ENCODE assay signal across 14 cellular contexts in the genomic region with DNA sequence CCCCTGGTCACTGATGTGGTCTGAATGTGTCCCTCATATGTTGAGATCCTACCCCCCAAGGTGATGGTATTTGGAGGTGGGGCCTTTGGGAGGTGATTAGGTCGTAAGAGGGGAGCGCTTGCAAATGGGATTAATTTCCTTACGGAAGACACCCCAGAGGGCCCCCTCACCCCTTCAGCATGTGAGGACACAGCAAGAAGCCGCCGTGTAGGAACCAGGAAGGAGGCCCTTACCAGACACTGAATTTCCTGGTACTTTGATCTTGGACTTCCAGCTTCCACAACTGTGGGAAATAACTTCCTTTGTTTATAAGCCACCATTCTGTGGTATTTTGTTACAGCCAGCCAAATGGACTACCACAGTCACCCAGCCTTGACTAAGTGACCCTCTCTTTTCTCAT. TPM values are rescaled to one million over a fixed set of nuclear protein-coding genes. Genes with fewer than 3 reads are reported as not detected.
DNase-seq lines count a peak whose midpoint lies in the region; ATAC-seq and TF ChIP-seq lines count a peak whose summit lies in the region.
"Had no signal": no experiment of that assay in that cellular context is flagged by ENCODE, and none has a peak within 500 bp of the region (broad histone marks: within the 10 kb centered on the region; RNA-seq: fewer than 3 reads in every experiment).

No MANE protein-coding gene starts in this region.

- H3K9me3 ChIP-seq in BLaER1 treated with 17β-estradiol and CSF1 and Interleukin-3, amounts not matched to agents 10 nM and 100 nM (replicated peaks in 1 of 11), result no peaks in the 10 kb centered on the region
- H3K9me3 ChIP-seq in CD8-positive, alpha-beta T cell (ENCODE audit: low read length), result no peaks in the 10 kb centered on the region
- H3K9me3 ChIP-seq in naive thymus-derived CD4-positive, alpha-beta T cell (ENCODE audit: control insufficient read depth in 2 of 3, low read length in 3 of 3), result no peaks in the 10 kb centered on the region
- H3K9me3 ChIP-seq in adrenal gland (replicated peaks in 1 of 3), result no peaks in the 10 kb centered on the region
- no peaks in the 10 kb centered on the region for H3K9me3 ChIP-seq in ascending aorta
- H3K9me3 ChIP-seq: testis had no signal

- TF ChIP-seq CTCF in CD8-positive, alpha-beta T cell (IDR thresholded peaks at IDR 0.05), result no peak
- TF ChIP-seq CTCF in adrenal gland (IDR thresholded peaks at IDR 0.05), result no peak
- TF ChIP-seq CTCF in ascending aorta (IDR thresholded peaks at IDR 0.05), result no peak

- peaks cover 94% of the 10 kb centered on the region for H3K4me1 Mint-ChIP-seq in CD8-positive, alpha-beta T cell (ENCODE audit: low read depth)
- H3K4me1 Mint-ChIP-seq in activated T-cell treated with anti-CD3 and anti-CD28 coated beads, Interleukin-2, amount 50 U/mL, for 72 hours (ENCODE audit: low read depth), result peaks cover 97% of the 10 kb centered on the region
- peaks cover 66 to 97% (median 92%) of the 10 kb centered on the region in 7 donors for H3K4me1 Mint-ChIP-seq in naive thymus-derived CD4-positive, alpha-beta T cell

- CTCF ChIA-PET in CD8-positive, alpha-beta T cell (lab: Charles Lee), result no interaction called here
- CTCF ChIA-PET in naive thymus-derived CD4-positive, alpha-beta T cell (lab: Charles Lee), result interaction anchor here (0.5 kb wide), 1 partner anchor 317 kb away, joined by 4 read pairs; no protein-coding TSS in a partner anchor

- TF ChIP-seq POLR2A in adrenal gland (IDR thresholded peaks at IDR 0.05), result no peak

- H3K27ac ChIP-seq in BLaER1 treated with 17β-estradiol and CSF1 and Interleukin-3, amounts not matched to agents 10 nM and 100 nM, result peak overlapping the region in 9 of 11 experiments; percentile 20 to 66 (median 55); a peak in 16 of 22 replicates
- no peak overlapping the region for H3K27ac ChIP-seq in CD8-positive, alpha-beta T cell (ENCODE audit: low read depth, low read length)
- peak overlapping the region; percentile 54 for H3K27ac ChIP-seq in naive thymus-derived CD4-positive, alpha-beta T cell (ENCODE audit: low read depth, low read length)
- H3K27ac ChIP-seq in adrenal gland (no peak overlapping the region), ascending aorta (no peak overlapping the region)
- H3K27ac ChIP-seq: testis had no signal

- H3K36me3 ChIP-seq in BLaER1 treated with 17β-estradiol and CSF1 and Interleukin-3, amounts not matched to agents 10 nM and 100 nM, result peaks cover 0 to 45% (median 34%) of the 10 kb centered on the region in 11 experiments; a peak in 18 of 22 replicates
- H3K36me3 ChIP-seq in CD8-positive, alpha-beta T cell (ENCODE audit: insufficient read depth, low read length), result no peaks in the 10 kb centered on the region
- no peaks in the 10 kb centered on the region for H3K36me3 ChIP-seq in naive thymus-derived CD4-positive, alpha-beta T cell (ENCODE audit: control insufficient read depth in 2 of 3, insufficient read depth in 3 of 3, low read length in 3 of 3)
- H3K36me3 ChIP-seq in adrenal gland (replicated peaks in 1 of 2), result no peaks in the 10 kb centered on the region
- H3K36me3 ChIP-seq in ascending aorta, result no peaks in the 10 kb centered on the region

- peaks cover 26 to 100% (median 61%) of the 10 kb centered on the region in 11 experiments; a peak in 16 of 22 replicates for H4K20me1 ChIP-seq in BLaER1 treated with 17β-estradiol and CSF1 and Interleukin-3, amounts not matched to agents 10 nM and 100 nM

- ATAC-seq in CD8-positive, alpha-beta T cell, result no peak
- ATAC-seq in activated T-cell treated with anti-CD3 and anti-CD28 coated beads, Interleukin-2, amount 50 U/mL, for 72 hours (replicated peaks in 1 of 2), result no peak
- no peak for ATAC-seq in naive thymus-derived CD4-positive, alpha-beta T cell
- ATAC-seq: left ventricle myocardium superior had no signal

- peak overlapping the region; percentile 53 for H3K4me3 Mint-ChIP-seq in CD8-positive, alpha-beta T cell
- H3K4me3 Mint-ChIP-seq in activated T-cell treated with anti-CD3 and anti-CD28 coated beads, Interleukin-2, amount 50 U/mL, for 72 hours, result peak overlapping the region; percentile 31 to 70
- peak overlapping the region; percentile 7 to 87 (median 62) for H3K4me3 Mint-ChIP-seq in naive thymus-derived CD4-positive, alpha-beta T cell

- POLR2A ChIA-PET in CD8-positive, alpha-beta T cell (lab: Charles Lee), result no interaction called here
- POLR2A ChIA-PET in naive thymus-derived CD4-positive, alpha-beta T cell (lab: Charles Lee), result no interaction called here

- H3K4me3 ChIP-seq in BLaER1 treated with 17β-estradiol and CSF1 and Interleukin-3, amounts not matched to agents 10 nM and 100 nM, result peak overlapping the region in 2 of 10 experiments; percentile 9 to 20; a peak in 1 of 20 replicates
- H3K4me3 ChIP-seq in CD8-positive, alpha-beta T cell (ENCODE audit: low read depth, low read length), result peak overlapping the region; percentile 4
- no peak overlapping the region for H3K4me3 ChIP-seq in naive thymus-derived CD4-positive, alpha-beta T cell (ENCODE audit: low read length)
- H3K4me3 ChIP-seq in adrenal gland, result no peak overlapping the region
- no peak overlapping the region for H3K4me3 ChIP-seq in ascending aorta
- H3K4me3 ChIP-seq: testis had no signal

- peak overlapping the region; percentile 61 to 99 (median 96) for H3K4me2 ChIP-seq in BLaER1 treated with 17β-estradiol and CSF1 and Interleukin-3, amounts not matched to agents 10 nM and 100 nM

- intact Hi-C loops in CD8-positive, alpha-beta T cell (cut with DNase I, micrococcal nuclease), result loop anchor here (5.0 to 10.0 kb wide), 2 partner anchors 317 to 764 kb away; no protein-coding TSS in a partner anchor
- intact Hi-C loops in naive thymus-derived CD4-positive, alpha-beta T cell (cut with micrococcal nuclease), result no loop called here
- intact Hi-C loops in adrenal gland (cut with DNase I), result loop anchor here in 1 of 2 donors (10.0 kb wide), 1 partner anchor 94 kb away; no protein-coding TSS in a partner anchor
- intact Hi-C loops in ascending aorta (cut with DNase I), result loop anchor here (5.0 kb wide), 1 partner anchor 33 kb away; no protein-coding TSS in a partner anchor

- H3K9ac ChIP-seq in BLaER1 treated with 17β-estradiol and CSF1 and Interleukin-3, amounts not matched to agents 10 nM and 100 nM, result peak overlapping the region in 4 of 11 experiments; percentile 10 to 39 (median 26); a peak in 8 of 22 replicates

- no peaks in the 10 kb centered on the region for H3K27me3 Mint-ChIP-seq in CD8-positive, alpha-beta T cell (ENCODE audit: low read depth)
- no peaks in the 10 kb centered on the region for H3K27me3 Mint-ChIP-seq in activated T-cell treated with anti-CD3 and anti-CD28 coated beads, Interleukin-2, amount 50 U/mL, for 72 hours (ENCODE audit: low read depth)
- H3K27me3 Mint-ChIP-seq in naive thymus-derived CD4-positive, alpha-beta T cell, result no peaks in the 10 kb centered on the region

- H3K27me3 ChIP-seq in BLaER1 treated with 17β-estradiol and CSF1 and Interleukin-3, amounts not matched to agents 10 nM and 100 nM, result no peaks in the 10 kb centered on the region
- H3K27me3 ChIP-seq in CD8-positive, alpha-beta T cell (ENCODE audit: insufficient read depth, low read length), result no peaks in the 10 kb centered on the region
- H3K27me3 ChIP-seq in naive thymus-derived CD4-positive, alpha-beta T cell (ENCODE audit: control insufficient read depth in 2 of 2, insufficient read depth in 2 of 2, low read length in 2 of 2), result no peaks in the 10 kb centered on the region
- H3K27me3 ChIP-seq in adrenal gland (no peaks in the 10 kb centered on the region), ascending aorta (no peaks in the 10 kb centered on the region)
- H3K27me3 ChIP-seq: testis had no signal

- H3K9me3 Mint-ChIP-seq in CD8-positive, alpha-beta T cell, result no peaks in the 10 kb centered on the region
- H3K9me3 Mint-ChIP-seq in activated T-cell treated with anti-CD3 and anti-CD28 coated beads, Interleukin-2, amount 50 U/mL, for 72 hours, result no peaks in the 10 kb centered on the region
- H3K9me3 Mint-ChIP-seq in naive thymus-derived CD4-positive, alpha-beta T cell, result no peaks in the 10 kb centered on the region

- WGBS in adrenal gland, 4 donors, result 80 to 88% (median 85%) methylated on average over 5 of the region's 5 CpGs

- H3K27ac Mint-ChIP-seq in CD8-positive, alpha-beta T cell, result peak overlapping the region; percentile 98
- peak overlapping the region; percentile 25 for H3K27ac Mint-ChIP-seq in activated T-cell treated with anti-CD3 and anti-CD28 coated beads, Interleukin-2, amount 50 U/mL, for 72 hours
- H3K27ac Mint-ChIP-seq in naive thymus-derived CD4-positive, alpha-beta T cell, result peak overlapping the region; percentile 35 to 94 (median 85)

- peaks cover 40% of the 10 kb centered on the region for H3K36me3 Mint-ChIP-seq in CD8-positive, alpha-beta T cell
- H3K36me3 Mint-ChIP-seq in activated T-cell treated with anti-CD3 and anti-CD28 coated beads, Interleukin-2, amount 50 U/mL, for 72 hours (ENCODE audit: insufficient read depth in 2 of 2), result peaks cover 4 to 5% of the 10 kb centered on the region in 2 donors
- peaks cover 0 to 23% (median 0%) of the 10 kb centered on the region in 5 donors for H3K36me3 Mint-ChIP-seq in naive thymus-derived CD4-positive, alpha-beta T cell

- no peak for DNase-seq in CD8-positive, alpha-beta T cell
- no peak for DNase-seq in activated T-cell treated with anti-CD3 and anti-CD28 coated beads, Interleukin-2, amount 50 U/mL, for 72 hours
- peak in 1 of 9 donors; percentile 9 for DNase-seq in naive thymus-derived CD4-positive, alpha-beta T cell
- DNase-seq in NCI-H345 (lab: John Stamatoyannopoulos, UW) (no peak), adrenal gland (no peak), ascending aorta (ENCODE audit: low spot score in 2 of 2) (no peak)
- DNase-seq: foreskin fibroblast; left ventricle myocardium superior; NCI-H146; NCI-H226; NK-92 treated with Interleukin-12 subunit alpha and Interleukin-12 subunit beta, amount 100 ng/mL, for 24 hours; stimulated activated CD4-positive, alpha-beta T cell treated with anti-CD3 and anti-CD28 coated beads, Interleukin-15, amount 100 ng/mL, for 24 hours; testis had no signal

- H3K4me1 ChIP-seq in BLaER1 treated with 17β-estradiol and CSF1 and Interleukin-3, amounts not matched to agents 10 nM and 100 nM, result peaks cover 94 to 100% (median 100%) of the 10 kb centered on the region in 10 experiments
- peaks cover 99% of the 10 kb centered on the region for H3K4me1 ChIP-seq in CD8-positive, alpha-beta T cell (ENCODE audit: insufficient read depth, low read length)
- peaks cover 96 to 98% of the 10 kb centered on the region in 2 donors for H3K4me1 ChIP-seq in naive thymus-derived CD4-positive, alpha-beta T cell (ENCODE audit: control insufficient read depth in 2 of 2, insufficient read depth in 2 of 2, low read length in 2 of 2)
- peaks cover 5 to 32% of the 10 kb centered on the region in 2 donors for H3K4me1 ChIP-seq in adrenal gland (replicated peaks in 1 of 2)
- H3K4me1 ChIP-seq in ascending aorta, result peaks cover 3 to 11% of the 10 kb centered on the region in 2 donors

RNA-seq across cellular contexts. Expression of gene NCK2, which starts 35.9 kb away (rescaled TPM):
- total RNA-seq in CD8-positive, alpha-beta T cell, result 10 to 100 TPM; 59.0 to 60.3 TPM
- total RNA-seq in activated T-cell treated with anti-CD3 and anti-CD28 coated beads, Interleukin-2, amount 50 U/mL, for 72 hours, result 100 to 1,000 TPM; 159 to 161 TPM
- 100 to 1,000 TPM in 4 of 5 experiments, 10 to 100 TPM in 1; 75.3 to 134 (median 109) TPM for total RNA-seq in naive thymus-derived CD4-positive, alpha-beta T cell
- polyA plus RNA-seq in naive thymus-derived CD4-positive, alpha-beta T cell, result 10 to 100 TPM; 30.8 to 73.0 TPM
- total RNA-seq in adrenal gland, result 10 to 100 TPM; 29.8 to 56.0 (median 43.4) TPM
- 10 to 100 TPM; 13.7 to 20.5 (median 18.2) TPM for polyA plus RNA-seq in adrenal gland
- total RNA-seq in ascending aorta, result 57.6 TPM

Comparison
In these comparisons a context has a peak if more than half of its experiments do, and no peak if none do; other contexts are left out.
1. H3K27ac ChIP-seq: peak in BLaER1 treated with 17β-estradiol and CSF1 and Interleukin-3, amounts not matched to agents 10 nM and 100 nM (9 of 11) and naive thymus-derived CD4-positive, alpha-beta T cell (single experiment); none in CD8-positive, alpha-beta T cell (single experiment), adrenal gland (0 of 5) and ascending aorta (0 of 2).
2. H3K27ac Mint-ChIP-seq: peak in every context shown above with its lines; median percentile 98 in CD8-positive, alpha-beta T cell; 85 in naive thymus-derived CD4-positive, alpha-beta T cell; 25 in activated T-cell treated with anti-CD3 and anti-CD28 coated beads, Interleukin-2, amount 50 U/mL, for 72 hours.
3. intact Hi-C loops: an anchor here in CD8-positive, alpha-beta T cell (5.0 to 10.0 kb wide) and ascending aorta (5.0 kb wide); none called in naive thymus-derived CD4-positive, alpha-beta T cell.
4. Peak in every context shown above with its lines, with median percentiles within 50 percentile points of each other: H3K4me3 Mint-ChIP-seq.